Comparison of ENCODE assay signal across 18 cellular contexts in the genomic region with DNA sequence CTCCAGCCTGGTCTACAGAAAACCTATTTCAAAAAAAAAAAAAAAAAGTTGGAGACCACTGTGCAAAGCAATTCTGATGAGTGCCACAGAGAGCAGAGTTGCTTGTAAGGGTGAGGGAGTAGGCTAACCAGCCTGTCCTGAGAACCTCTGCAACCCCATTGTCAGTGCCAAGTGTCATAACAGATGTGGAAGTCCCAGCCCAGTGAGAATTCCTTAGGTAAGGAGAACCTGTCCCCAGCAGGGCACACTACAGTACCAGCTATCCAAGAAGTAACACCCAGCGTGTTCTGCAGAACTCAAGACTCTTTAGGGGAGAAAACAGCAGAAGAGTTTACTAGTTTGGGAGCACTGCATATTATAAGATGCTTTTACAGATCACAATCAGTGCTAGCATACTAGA.
DNase-seq lines count a peak whose midpoint lies in the region; ATAC-seq, FAIRE-seq and TF ChIP-seq lines count a peak whose summit lies in the region.
"Had no signal": no experiment of that assay in that cellular context is flagged by ENCODE, and none has a peak within 500 bp of the region (broad histone marks: within the 10 kb centered on the region; RNA-seq: fewer than 3 reads in every experiment).

No MANE protein-coding gene starts in this region.

- BruUV-seq in HepG2 (replicated peaks; lab: Mats Ljungman, UMichigan): no TSS peak

- H4K20me1 ChIP-seq in OCI-LY1 (ENCODE audit: insufficient read depth, low read length) (no peaks in the 10 kb centered on the region), HepG2 (ENCODE audit: insufficient read depth, low read length) (no peaks in the 10 kb centered on the region)

- 100% methylated on average over 1 of the region's 1 CpG for WGBS in HepG2 (ENCODE audit: low lambda C conversion rate)

- H3K4me3 ChIP-seq in left ventricle myocardium inferior (no peak overlapping the region), OCI-LY1 (ENCODE audit: low read depth, low read length, poor library complexity, severe bottlenecking) (no peak overlapping the region), HepG2 (replicated peaks in 1 of 3; ENCODE audit: insufficient read depth in 1 of 3, low read depth in 2 of 3, low read length in 3 of 3) (no peak overlapping the region), upper lobe of right lung (no peak overlapping the region)
- H3K4me3 ChIP-seq: A549, PC-9 had no signal

- no peaks in the 10 kb centered on the region for H3K9me3 ChIP-seq in left ventricle myocardium inferior (replicated peaks)
- peaks cover 6% of the 10 kb centered on the region for H3K9me3 ChIP-seq in OCI-LY1 (ENCODE audit: low read length)
- no peaks in the 10 kb centered on the region for H3K9me3 ChIP-seq in HepG2 (ENCODE audit: low read length)
- H3K9me3 ChIP-seq in upper lobe of right lung: no peaks in the 10 kb centered on the region

- in situ Hi-C loops in HepG2 (cut with HindIII; ENCODE audit: extremely low pct_ligation_motif_present, low pct_unique_long_range_greater_than_20kb): no loop called here

- TF ChIP-seq CTCF in left ventricle myocardium inferior (IDR thresholded peaks at IDR 0.05; ENCODE audit: borderline replicate concordance) (no peak), OCI-LY1 (IDR thresholded peaks at IDR 0.05; ENCODE audit: low read length) (no peak), HepG2 (CRISPR knock-in tag; IDR thresholded peaks at IDR 0.05) (no peak), upper lobe of right lung (IDR thresholded peaks at IDR 0.05) (no peak)

- no peak for TF ChIP-seq POLR2A in HepG2 (IDR thresholded peaks at IDR 0.05; ENCODE audit: insufficient read depth in 1 of 2, low read depth in 2 of 2, low read length in 2 of 2)

- no peak for FAIRE-seq in HepG2 (lab: Jason Lieb, UNC)
- FAIRE-seq: A549 had no signal

- TF ChIP-seq EP300 in HepG2 (IDR thresholded peaks at IDR 0.05; ENCODE audit: low read depth in 2 of 2, low read length in 2 of 2): no peak
- TF ChIP-seq EP300 in HepG2 (CRISPR knock-in tag; IDR thresholded peaks at IDR 0.05; ENCODE audit: borderline replicate concordance): no peak

- H3K27ac ChIP-seq in left ventricle myocardium inferior (replicated peaks) (no peak overlapping the region), OCI-LY1 (ENCODE audit: low read depth, low read length, poor library complexity, severe bottlenecking) (peak overlapping the region; percentile 95), HepG2 (ENCODE audit: extremely low read length, insufficient read depth, low read length) (no peak overlapping the region), upper lobe of right lung (no peak overlapping the region)
- H3K27ac ChIP-seq: A549, PC-9 had no signal

- no peak overlapping the region for H2AFZ ChIP-seq in OCI-LY1 (ENCODE audit: low read length)
- no peak overlapping the region for H2AFZ ChIP-seq in HepG2 (ENCODE audit: low read length)
- H2AFZ ChIP-seq: PC-9 had no signal

- intact Hi-C loops in Right ventricle myocardium inferior (cut with DNase I) (no loop called here), left ventricle myocardium inferior (cut with micrococcal nuclease) (no loop called here), HepG2 (cut with micrococcal nuclease; ENCODE audit: unreplicated experiment) (no loop called here), upper lobe of right lung (cut with DNase I) (no loop called here)

- CTCF ChIA-PET in HepG2 (lab: Yijun Ruan, JAX; ENCODE audit: low intra/inter-chr PET ratio, low total read pairs): no interaction called here

- POLR2A ChIA-PET in HepG2 (lab: Yijun Ruan, JAX): no interaction called here

- H3K36me3 ChIP-seq in left ventricle myocardium inferior: no peaks in the 10 kb centered on the region
- no peaks in the 10 kb centered on the region for H3K36me3 ChIP-seq in OCI-LY1 (ENCODE audit: insufficient read depth, low read length)
- no peaks in the 10 kb centered on the region for H3K36me3 ChIP-seq in HepG2 (replicated peaks in 1 of 2; ENCODE audit: control insufficient read depth in 1 of 2, insufficient read depth in 2 of 2, low read length in 2 of 2)
- H3K36me3 ChIP-seq in upper lobe of right lung: no peaks in the 10 kb centered on the region

- peak; percentile 49 for ATAC-seq in Right ventricle myocardium inferior
- ATAC-seq in HepG2: peak; percentile 27; the same call in 2 of the 3 replicates
- ATAC-seq in upper lobe of right lung: peak; percentile 53

- no peaks in the 10 kb centered on the region for H3K79me2 ChIP-seq in OCI-LY1 (ENCODE audit: insufficient read depth, low read length)
- H3K79me2 ChIP-seq in HepG2 (ENCODE audit: insufficient read depth, low read length): no peaks in the 10 kb centered on the region

- H3K27me3 ChIP-seq in left ventricle myocardium inferior (ENCODE audit: low read depth) (no peaks in the 10 kb centered on the region), OCI-LY1 (ENCODE audit: insufficient read depth, low read length) (no peaks in the 10 kb centered on the region), HepG2 (ENCODE audit: control insufficient read depth in 1 of 2, insufficient read depth in 2 of 2, low read length in 2 of 2) (no peaks in the 10 kb centered on the region), upper lobe of right lung (no peaks in the 10 kb centered on the region)

- H3K4me1 ChIP-seq in left ventricle myocardium inferior (peaks cover 14% of the 10 kb centered on the region), OCI-LY1 (ENCODE audit: insufficient read depth, low read length, severe bottlenecking) (peaks cover 67% of the 10 kb centered on the region), HepG2 (ENCODE audit: insufficient read depth, low read length) (no peaks in the 10 kb centered on the region), upper lobe of right lung (peaks cover 4% of the 10 kb centered on the region)

- H3K9ac ChIP-seq in OCI-LY1 (ENCODE audit: low read length) (peak overlapping the region; percentile 10; the same call in 1 of the 2 replicates), HepG2 (ENCODE audit: insufficient read depth, low read depth, low read length) (no peak overlapping the region)

- H3K4me2 ChIP-seq in OCI-LY1 (ENCODE audit: low read length) (no peak overlapping the region), HepG2 (ENCODE audit: low read depth, low read length) (no peak overlapping the region)
- H3K4me2 ChIP-seq: A549, PC-9 had no signal

- no peaks in the 10 kb centered on the region for H3K9me2 ChIP-seq in OCI-LY1 (ENCODE audit: low read depth, low read length)

- DNase-seq in Right ventricle myocardium inferior (ENCODE audit: missing footprints) (no peak), left ventricle myocardium inferior (no peak), HepG2 (ENCODE audit: low spot score) (no peak), upper lobe of right lung (no peak), AML-193 (lab: John Stamatoyannopoulos, UW) (no peak), activated gamma-delta T cell (lab: John Stamatoyannopoulos, UW) (no peak)
- DNase-seq: COR-L47, H7, Kasumi-1, MM.1S, NCI-H1092 treated with DMSO at 0.1 percent for 48 hours, NCI-H1694, NCI-H2171, NCI-H446, NCI-H748 treated with DMSO at 0.1 percent for 48 hours, PC-9 had no signal

- 0 out of 2 replicates have a peak, but pooled peaks cover 4% of the 10 kb centered on the region for H3F3A ChIP-seq in OCI-LY1 (ENCODE audit: insufficient read depth, low read length)

- TF ChIP-seq RAD21 in HepG2 (CRISPR knock-in tag; IDR thresholded peaks at IDR 0.05): no peak

TF ChIP-seq in HepG2, 621 proteins besides CTCF, POLR2A, EP300 and RAD21:
- TF ChIP-seq KAT2B (IDR thresholded peaks at IDR 0.05; ENCODE audit: borderline replicate concordance, low read depth, low read length) (0 out of 2 replicates have a peak, but pooled peaks have one; percentile 7), SALL2 (CRISPR knock-in tag; IDR thresholded peaks at IDR 0.05) (no peak)
